Comparison of ENCODE assay signal across 24 cellular contexts in the genomic region with DNA sequence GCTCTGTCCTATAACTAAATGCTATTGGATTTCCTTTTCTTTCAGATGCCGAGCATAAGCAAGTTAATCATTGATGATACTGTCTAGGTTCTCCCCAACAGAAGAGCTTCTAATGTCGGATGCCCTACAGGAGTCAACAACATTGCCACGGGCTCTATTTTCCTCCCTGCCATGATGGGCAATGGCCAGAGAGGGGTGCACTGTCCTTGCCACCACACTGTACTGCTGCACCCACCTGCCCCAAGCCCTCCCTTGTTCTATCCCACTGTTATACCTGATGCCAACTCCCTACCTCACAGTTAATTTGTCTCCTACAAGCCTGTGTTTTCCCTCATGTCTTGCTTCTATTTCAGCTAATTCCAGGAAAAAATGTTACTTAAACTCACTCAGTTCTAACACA.
"Had no signal": no experiment of that assay in that cellular context is flagged by ENCODE, and none has a peak within 500 bp of the region (broad histone marks: within the 10 kb centered on the region; RNA-seq: fewer than 3 reads in every experiment).

No MANE protein-coding gene starts in this region.

- DNase-seq: dermis blood vessel endothelial cell; effector memory CD4-positive, alpha-beta T cell; erythroblast; hypothalamus; immature natural killer cell; islet precursor cell; left ventricle myocardium superior; lower lobe of right lung; naive thymus-derived CD8-positive, alpha-beta T cell; nephron progenitor cell; occipital lobe; posterior cingulate gyrus; psoas muscle; spleen; stimulated activated CD4-positive, alpha-beta T cell treated with anti-CD3 and anti-CD28 coated beads, Interleukin-4, amount 100 ng/mL, for 4 hours; stimulated activated naive CD8-positive, alpha-beta T cell treated with anti-CD3 and anti-CD28 coated beads, Interleukin-15, Interleukin-2, amounts not matched to agents 100 U/mL and 50 U/mL, for 24 hours; upper lobe of left lung had no signal

- H3K36me3 ChIP-seq: lower lobe of right lung, ovary, spleen, thoracic aorta, tibial nerve, upper lobe of left lung had no signal

- FAIRE-seq: endometrium, frontal cortex, urothelium cell line had no signal

- H3K9me3 ChIP-seq: lower lobe of right lung, ovary, thoracic aorta, upper lobe of left lung had no signal

- H3K4me1 ChIP-seq: lower lobe of right lung, psoas muscle, spleen, upper lobe of left lung had no signal

- H3K4me3 ChIP-seq: lower lobe of right lung, ovary, psoas muscle, skin epidermis, spleen, thoracic aorta, tibial nerve, upper lobe of left lung had no signal

- H3K27ac ChIP-seq: lower lobe of right lung, ovary, psoas muscle, skin epidermis, spleen, thoracic aorta, tibial nerve, upper lobe of left lung had no signal

- H3K27me3 ChIP-seq: ovary, spleen, tibial nerve, upper lobe of left lung had no signal
